ENCODE assay signal across 15 cellular contexts in the genomic region with DNA sequence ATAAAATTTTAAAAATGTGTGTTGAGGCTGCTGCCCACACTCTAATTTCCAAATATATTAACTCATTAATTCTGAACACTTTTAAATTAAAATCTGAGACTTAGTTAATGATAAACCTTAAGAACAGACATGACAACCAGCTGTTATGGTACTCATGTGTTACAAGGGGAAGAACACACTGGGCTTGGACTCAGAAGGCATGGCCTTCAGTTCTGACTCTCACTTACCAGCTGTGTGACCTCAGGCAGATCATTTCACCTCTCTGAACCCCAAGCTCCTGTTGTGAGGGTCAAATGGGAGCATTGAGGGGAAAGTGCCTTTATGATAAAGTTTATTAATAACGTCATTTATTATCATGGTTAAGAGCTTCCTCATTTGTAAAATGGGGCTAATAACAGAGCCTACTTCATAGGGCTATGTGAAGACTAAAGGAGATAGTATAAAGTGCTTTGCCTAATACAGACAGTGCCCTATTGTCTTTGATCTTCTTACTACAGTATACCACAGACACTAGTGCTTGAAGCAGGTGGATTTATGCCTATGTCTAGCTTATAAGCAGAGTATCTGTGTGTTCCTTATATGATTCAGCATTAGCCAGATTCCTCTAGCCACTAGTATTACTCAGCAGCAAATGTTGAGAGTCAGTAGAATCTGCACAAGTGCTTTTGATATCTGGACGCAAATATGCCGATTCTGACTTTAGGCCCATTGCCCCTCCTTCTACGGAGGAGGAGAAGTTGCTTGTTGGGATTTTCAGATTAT.
A peak's percentile ranks its signal among the peaks of the same experiment; 100 is the strongest.
DNase-seq lines count a peak whose midpoint lies in the region; ATAC-seq and TF ChIP-seq lines count a peak whose summit lies in the region.
"Had no signal": no experiment of that assay in that cellular context is flagged by ENCODE, and none has a peak within 500 bp of the region (broad histone marks: within the 10 kb centered on the region; RNA-seq: fewer than 3 reads in every experiment).

No MANE protein-coding gene starts in this region.

- H3K4me3 ChIP-seq in BE2C (ENCODE audit: low read depth, low read length) (no peak overlapping the region), foreskin fibroblast (ENCODE audit: low read depth in 1 of 2, low read length in 2 of 2) (no peak overlapping the region)
- H3K4me3 ChIP-seq: BLaER1, MG63 had no signal

- H3K27me3 ChIP-seq in BE2C: no peaks in the 10 kb centered on the region
- H3K27me3 ChIP-seq: BLaER1, MG63 had no signal

- no peaks in the 10 kb centered on the region for H3K36me3 ChIP-seq in BE2C
- H3K36me3 ChIP-seq: BLaER1, MG63 had no signal

- no peak for TF ChIP-seq CTCF in BE2C (IDR thresholded peaks at IDR 0.05; ENCODE audit: low read depth, low read length)
- no peak for TF ChIP-seq CTCF in foreskin fibroblast (IDR thresholded peaks at IDR 0.05; ENCODE audit: low read depth, low read length)

- ATAC-seq in GM18907 (IDR thresholded peaks at IDR 0.05; ENCODE audit: unreplicated experiment) (peak; percentile 79), GM21723 (IDR thresholded peaks at IDR 0.05; ENCODE audit: unreplicated experiment) (peak; percentile 35), HG03139 (IDR thresholded peaks at IDR 0.05; ENCODE audit: unreplicated experiment) (peak; percentile 67), esophagus mucosa (peak; percentile 62)
- ATAC-seq: stimulated activated effector memory CD8-positive, alpha-beta T cell treated with anti-CD3 and anti-CD28 coated beads, Interleukin-12 subunit alpha, Interleukin-12 subunit beta, amount 100 ng/mL, for 72 hours had no signal

- no peaks in the 10 kb centered on the region for H3K9me3 ChIP-seq in BE2C
- H3K9me3 ChIP-seq: BLaER1, MG63 had no signal

- no peak for DNase-seq in BE2C
- no peak for DNase-seq in DMS53 treated with DMSO at 0.1 percent for 48 hours (lab: John Stamatoyannopoulos, UW; ENCODE audit: unreplicated experiment)
- no peak for DNase-seq in foreskin fibroblast
- DNase-seq in nucleus accumbens (lab: John Stamatoyannopoulos, UW): no peak
- DNase-seq: activated CD4-positive, alpha-beta memory T cell treated with anti-CD3 and anti-CD28 coated beads, Interleukin-2, amount 10 ng/mL, durations not matched to agents 7 days and 5 days; activated naive CD4-positive, alpha-beta T cell treated with anti-CD3 and anti-CD28 coated beads, Interleukin-2, amount 50 U/mL, for 16 hours; MG63; NCI-H2171; stimulated activated CD4-positive, alpha-beta T cell treated with anti-CD3 and anti-CD28 coated beads, Interleukin-2, amount 100 ng/mL, for 24 hours had no signal

- H3K4me1 ChIP-seq in BE2C: no peaks in the 10 kb centered on the region
